1 cellular context compared by ENCODE assay signal in the genomic region with DNA sequence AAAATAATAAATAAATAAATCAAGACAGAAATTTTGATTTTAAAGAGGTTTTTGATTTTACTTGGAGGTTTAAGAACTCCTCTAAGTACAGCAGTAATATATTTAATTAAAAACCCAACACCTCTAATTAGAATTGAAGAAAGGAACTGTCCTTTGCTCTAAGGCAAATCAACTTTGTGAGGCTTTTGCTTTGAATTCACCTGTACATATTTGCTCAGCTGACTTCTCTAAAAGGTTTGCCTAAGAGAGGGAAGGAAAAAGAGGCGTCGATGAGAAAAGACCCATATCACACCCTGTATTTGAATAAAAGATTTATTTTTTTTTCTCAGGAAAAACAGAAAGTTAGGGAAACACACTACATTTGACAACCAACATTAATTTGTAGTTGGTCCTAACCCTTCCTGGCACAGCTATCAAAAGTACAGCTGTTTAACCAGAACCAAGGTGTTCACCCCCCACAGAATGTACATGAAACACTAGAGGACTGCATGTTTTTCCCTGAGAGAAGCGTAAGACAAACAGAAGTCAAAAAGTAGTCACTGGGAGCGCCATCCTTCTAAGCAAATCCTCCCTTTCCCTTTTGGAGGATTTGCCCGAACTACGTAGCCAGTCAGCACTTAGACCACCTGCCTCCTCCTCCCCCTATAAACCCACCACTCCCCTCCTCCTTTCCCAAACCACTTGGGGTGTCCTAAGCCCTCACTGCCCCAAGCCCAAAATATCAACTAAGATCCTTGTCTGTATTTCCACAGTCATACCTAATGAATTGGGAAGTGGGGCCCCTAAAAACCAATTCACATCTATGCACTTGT.
A peak's percentile ranks its signal among the peaks of the same experiment; 100 is the strongest.
TF ChIP-seq lines count a peak whose summit lies in the region.

No MANE protein-coding gene starts in this region.

TF ChIP-seq in K562, 482 proteins besides CTCF, POLR2A, EP300 and RAD21 (continued from another document):
- TF ChIP-seq ZNF57 (CRISPR knock-in tag; IDR thresholded peaks at IDR 0.05) (no peak), HMG20B (CRISPR knock-in tag; IDR thresholded peaks at IDR 0.05) (no peak), ZNF41 (CRISPR knock-in tag; conservative IDR thresholded peaks at IDR 0.05) (no peak), ZNF121 (CRISPR knock-in tag; conservative IDR thresholded peaks at IDR 0.05) (no peak), SIN3A (IDR thresholded peaks at IDR 0.05; ENCODE audit: borderline replicate concordance in 2 of 2, control insufficient read depth in 1 of 2, low read depth in 2 of 2, low read length in 2 of 2) (peak in 1 of 2 experiments; percentile 72; a peak in 1 of 4 replicates), MTA2 (IDR thresholded peaks at IDR 0.05; ENCODE audit: low read depth) (no peak), ZNF76 (CRISPR knock-in tag; IDR thresholded peaks at IDR 0.05; ENCODE audit: borderline replicate concordance) (no peak), ZNF830 (CRISPR knock-in tag; IDR thresholded peaks at IDR 0.05) (no peak), NCOA4 (IDR thresholded peaks at IDR 0.05; ENCODE audit: partially characterized antibody) (no peak), ESRRA (IDR thresholded peaks at IDR 0.05; ENCODE audit: borderline replicate concordance, low read depth) (no peak), FOXJ3 (CRISPR knock-in tag; IDR thresholded peaks at IDR 0.05) (no peak), TGIF2 (CRISPR knock-in tag; IDR thresholded peaks at IDR 0.05) (no peak)
- TF ChIP-seq, protein P1, sequence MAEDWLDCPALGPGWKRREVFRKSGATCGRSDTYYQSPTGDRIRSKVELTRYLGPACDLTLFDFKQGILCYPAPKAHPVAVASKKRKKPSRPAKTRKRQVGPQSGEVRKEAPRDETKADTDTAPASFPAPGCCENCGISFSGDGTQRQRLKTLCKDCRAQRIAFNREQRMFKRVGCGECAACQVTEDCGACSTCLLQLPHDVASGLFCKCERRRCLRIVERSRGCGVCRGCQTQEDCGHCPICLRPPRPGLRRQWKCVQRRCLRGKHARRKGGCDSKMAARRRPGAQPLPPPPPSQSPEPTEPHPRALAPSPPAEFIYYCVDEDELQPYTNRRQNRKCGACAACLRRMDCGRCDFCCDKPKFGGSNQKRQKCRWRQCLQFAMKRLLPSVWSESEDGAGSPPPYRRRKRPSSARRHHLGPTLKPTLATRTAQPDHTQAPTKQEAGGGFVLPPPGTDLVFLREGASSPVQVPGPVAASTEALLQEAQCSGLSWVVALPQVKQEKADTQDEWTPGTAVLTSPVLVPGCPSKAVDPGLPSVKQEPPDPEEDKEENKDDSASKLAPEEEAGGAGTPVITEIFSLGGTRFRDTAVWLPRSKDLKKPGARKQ (CRISPR knock-in tag; IDR thresholded peaks at IDR 0.05), result no peak
- TF ChIP-seq, protein P2, sequence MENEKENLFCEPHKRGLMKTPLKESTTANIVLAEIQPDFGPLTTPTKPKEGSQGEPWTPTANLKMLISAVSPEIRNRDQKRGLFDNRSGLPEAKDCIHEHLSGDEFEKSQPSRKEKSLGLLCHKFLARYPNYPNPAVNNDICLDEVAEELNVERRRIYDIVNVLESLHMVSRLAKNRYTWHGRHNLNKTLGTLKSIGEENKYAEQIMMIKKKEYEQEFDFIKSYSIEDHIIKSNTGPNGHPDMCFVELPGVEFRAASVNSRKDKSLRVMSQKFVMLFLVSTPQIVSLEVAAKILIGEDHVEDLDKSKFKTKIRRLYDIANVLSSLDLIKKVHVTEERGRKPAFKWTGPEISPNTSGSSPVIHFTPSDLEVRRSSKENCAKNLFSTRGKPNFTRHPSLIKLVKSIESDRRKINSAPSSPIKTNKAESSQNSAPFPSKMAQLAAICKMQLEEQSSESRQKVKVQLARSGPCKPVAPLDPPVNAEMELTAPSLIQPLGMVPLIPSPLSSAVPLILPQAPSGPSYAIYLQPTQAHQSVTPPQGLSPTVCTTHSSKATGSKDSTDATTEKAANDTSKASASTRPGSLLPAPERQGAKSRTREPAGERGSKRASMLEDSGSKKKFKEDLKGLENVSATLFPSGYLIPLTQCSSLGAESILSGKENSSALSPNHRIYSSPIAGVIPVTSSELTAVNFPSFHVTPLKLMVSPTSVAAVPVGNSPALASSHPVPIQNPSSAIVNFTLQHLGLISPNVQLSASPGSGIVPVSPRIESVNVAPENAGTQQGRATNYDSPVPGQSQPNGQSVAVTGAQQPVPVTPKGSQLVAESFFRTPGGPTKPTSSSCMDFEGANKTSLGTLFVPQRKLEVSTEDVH (IDR thresholded peaks at IDR 0.05; ENCODE audit: low read depth, partially characterized antibody), result no peak
